ENCODE assay signal across 8 cellular contexts in genomic region chr3:52444860-52445793, GRCh38. TPM values are rescaled to one million over a fixed set of nuclear protein-coding genes. Genes with fewer than 3 reads are reported as not detected.
A peak's percentile ranks its signal among the peaks of the same experiment; 100 is the strongest.
DNase-seq lines count a peak whose midpoint lies in the region; ATAC-seq and TF ChIP-seq lines count a peak whose summit lies in the region.

SEMA3G (minus strand) TSS chr3:52445103; CDS start chr3:52445027, 76 bp downstream.

- no peaks in the 10 kb centered on the region for H3K36me3 ChIP-seq in Caco-2 (ENCODE audit: control insufficient read depth, insufficient read depth, low read length)
- H3K36me3 ChIP-seq in adipocyte (ENCODE audit: control insufficient read depth, insufficient read depth, low read length, severe bottlenecking), result peaks cover 6% of the 10 kb centered on the region
- no peaks in the 10 kb centered on the region for H3K36me3 ChIP-seq in hepatocyte (replicated peaks; ENCODE audit: insufficient read depth, low read depth)
- H3K36me3 ChIP-seq in vagina, result no peaks in the 10 kb centered on the region

- peak within 1 kb of the TSS; percentile 83 for H3K9ac ChIP-seq in adipocyte (ENCODE audit: low read length)

- H3K27me3 Mint-ChIP-seq in Caco-2 (ENCODE audit: insufficient read depth, unreplicated experiment), result no peaks in the 10 kb centered on the region

- H3K4me1 ChIP-seq in Caco-2, result peaks cover 11% of the 10 kb centered on the region
- H3K4me1 ChIP-seq in adipocyte (ENCODE audit: control insufficient read depth, insufficient read depth, low read length), result peaks cover 17% of the 10 kb centered on the region
- H3K4me1 ChIP-seq in hepatocyte (ENCODE audit: insufficient read depth), result no peaks in the 10 kb centered on the region
- no peaks in the 10 kb centered on the region for H3K4me1 ChIP-seq in vagina

- no peak within 1 kb of the TSS for H3K4me3 ChIP-seq in Caco-2 (ENCODE audit: low read depth, low read length)
- peak within 1 kb of the TSS; percentile 75 for H3K4me3 ChIP-seq in adipocyte (ENCODE audit: low read length)
- no peak within 1 kb of the TSS for H3K4me3 ChIP-seq in hepatocyte
- peak within 1 kb of the TSS in 1 of 2 donors; percentile 28 for H3K4me3 ChIP-seq in vagina

- intact Hi-C loops in Caco-2 (cut with micrococcal nuclease; ENCODE audit: unreplicated experiment) (no loop called here), vagina (cut with DNase I) (loop anchor here (2.0 kb wide), 1 partner anchor 16 kb away; no protein-coding TSS in a partner anchor)

- TF ChIP-seq CTCF in Caco-2 (IDR thresholded peaks at IDR 0.05; ENCODE audit: insufficient read depth in 1 of 2, low read depth in 1 of 2, low read length in 1 of 2, severe bottlenecking in 1 of 2, unreplicated experiment in 1 of 2) (peak; percentile 17 to 26), hepatocyte (IDR thresholded peaks at IDR 0.05; ENCODE audit: poor library complexity) (peak; percentile 30), vagina (IDR thresholded peaks at IDR 0.05) (peak in 1 of 3 experiments; percentile 29)

- H3K79me2 ChIP-seq in hepatocyte, result no peaks in the 10 kb centered on the region

- POLR2A ChIA-PET in Caco-2 (lab: Charles Lee), result no interaction called here

- no peak within 1 kb of the TSS for H3K27ac Mint-ChIP-seq in Caco-2 (ENCODE audit: unreplicated experiment)

- 35% methylated on average over 19 of the region's 19 CpGs for WGBS in hepatocyte (ENCODE audit: low lambda C conversion rate, missing lambda C conversion rate)

- H3K36me3 Mint-ChIP-seq in Caco-2 (ENCODE audit: insufficient read depth, unreplicated experiment), result peaks cover 6% of the 10 kb centered on the region

- peaks cover 7% of the 10 kb centered on the region for H3K4me1 Mint-ChIP-seq in Caco-2 (ENCODE audit: low read depth, unreplicated experiment)

- H3K9me3 ChIP-seq in Caco-2 (no peaks in the 10 kb centered on the region), adipocyte (ENCODE audit: control insufficient read depth, low read length) (no peaks in the 10 kb centered on the region), hepatocyte (ENCODE audit: low read depth) (no peaks in the 10 kb centered on the region), vagina (no peaks in the 10 kb centered on the region)

- H3K4me3 Mint-ChIP-seq in Caco-2 (ENCODE audit: unreplicated experiment), result no peak within 1 kb of the TSS

- no TSS peak for BruUV-seq in Caco-2 (replicated peaks; lab: Mats Ljungman, UMichigan)

- TF ChIP-seq POLR2A in vagina (IDR thresholded peaks at IDR 0.05), result no peak

- DNase-seq in Caco-2 (peak; percentile 57 to 66), HuH-7.5 (ENCODE audit: low spot score) (peak; percentile 59), SW480 (ENCODE audit: low spot score) (peak; percentile 76), adipocyte (ENCODE audit: low read depth) (peak; percentile 82), hepatocyte (ENCODE audit: low spot score) (peak; percentile 86), vagina (ENCODE audit: extremely low spot score in 2 of 2) (no peak)
- DNase-seq in stimulated activated CD4-positive, alpha-beta T cell treated with anti-CD3 and anti-CD28 coated beads, Interleukin-12 subunit alpha, Interleukin-12 subunit beta, amount 100 ng/mL, for 48 hours (ENCODE audit: low read depth in 2 of 3, low spot score in 1 of 3), result peak; percentile 65 to 76 (median 69)

- no peaks in the 10 kb centered on the region for H3K9me2 ChIP-seq in hepatocyte (replicated peaks; ENCODE audit: insufficient read depth)

- H3K27ac ChIP-seq in hepatocyte (no peak within 1 kb of the TSS), vagina (no peak within 1 kb of the TSS)

- H3K4me2 ChIP-seq in hepatocyte, result peak within 1 kb of the TSS; percentile 47

- H3K27me3 ChIP-seq in Caco-2 (replicated peaks; ENCODE audit: control insufficient read depth, insufficient read depth, low read length) (no peaks in the 10 kb centered on the region), adipocyte (replicated peaks; ENCODE audit: control insufficient read depth, insufficient read depth, low read length) (no peaks in the 10 kb centered on the region), hepatocyte (no peaks in the 10 kb centered on the region), vagina (no peaks in the 10 kb centered on the region)

- peak; percentile 88 for ATAC-seq in GM21447 (IDR thresholded peaks at IDR 0.05; ENCODE audit: unreplicated experiment)

- no peaks in the 10 kb centered on the region for H3K9me3 Mint-ChIP-seq in Caco-2 (ENCODE audit: unreplicated experiment)

- no peak within 1 kb of the TSS for H2AFZ ChIP-seq in hepatocyte

- CTCF ChIA-PET in Caco-2 (lab: Charles Lee), result interaction anchor here (2.0 to 3.5 kb wide), 2 partner anchors 20 to 33 kb away, joined by 5 to 29 read pairs; no protein-coding TSS in a partner anchor

- H4K20me1 ChIP-seq in hepatocyte (ENCODE audit: insufficient read depth, poor library complexity, severe bottlenecking), result no peaks in the 10 kb centered on the region

RNA-seq across cellular contexts. Expression of gene SEMA3G, which starts in this region (rescaled TPM):
- total RNA-seq in Caco-2 (2022), result 0.28 and 0.32 TPM in 2 replicates
- total RNA-seq in hepatocyte, result 1.5 and 3.8 TPM in 2 replicates
- 0.48 and 1.5 TPM in 2 replicates for polyA plus RNA-seq in hepatocyte
- total RNA-seq in vagina, result 8.3 TPM

Comparison
In these comparisons a context has a peak if more than half of its experiments do, and no peak if none do; other contexts are left out.
1. Peak in DNase-seq in Caco-2; RNA of the gene not detected or under 1 TPM.
2. DNase-seq: peak in HuH-7.5 (single experiment), SW480 (single experiment), adipocyte (single experiment), hepatocyte (single experiment) and stimulated activated CD4-positive, alpha-beta T cell treated with anti-CD3 and anti-CD28 coated beads, Interleukin-12 subunit alpha, Interleukin-12 subunit beta, amount 100 ng/mL, for 48 hours (3 of 3); none in vagina (0 of 2).